8 cellular contexts compared by ENCODE assay signal in genomic region chr19:55644191-55644833, GRCh38. TPM values are rescaled to one million over a fixed set of nuclear protein-coding genes. Genes with fewer than 3 reads are reported as not detected.
DNase-seq lines count a peak whose midpoint lies in the region; ATAC-seq and TF ChIP-seq lines count a peak whose summit lies in the region.

No MANE protein-coding gene starts in this region.

- peak overlapping the region; percentile 83 for H3K27ac Mint-ChIP-seq in activated naive CD4-positive, alpha-beta T cell treated with anti-CD3 and anti-CD28 coated beads for 36 hours
- peak overlapping the region; percentile 96 for H3K27ac Mint-ChIP-seq in type B pancreatic cell

- H3K4me1 ChIP-seq in lung (ENCODE audit: control insufficient read depth in 2 of 2, insufficient read depth in 2 of 2, low read length in 2 of 2) = peaks cover 11 to 25% of the 10 kb centered on the region in 2 donors

- DNase-seq in activated naive CD4-positive, alpha-beta T cell treated with anti-CD3 and anti-CD28 coated beads for 36 hours = no peak
- DNase-seq in activated naive CD4-positive, alpha-beta T cell (lab: John Stamatoyannopoulos, UW) = no peak
- DNase-seq in brain microvascular endothelial cell = no peak
- no peak for DNase-seq in lung (ENCODE audit: low spot score)
- DNase-seq in type B pancreatic cell (ENCODE audit: extremely low spot score, unreplicated experiment) = no peak
- no peak for DNase-seq in HEK293T (ENCODE audit: extremely low spot score)
- no peak for DNase-seq in NCI-H1092 (lab: John Stamatoyannopoulos, UW)

- peak overlapping the region; percentile 80 for H3K4me3 ChIP-seq in brain microvascular endothelial cell (ENCODE audit: low read depth, low read length)
- peak overlapping the region; percentile 72 for H3K4me3 ChIP-seq in lung

- peak overlapping the region; percentile 93 for H3K4me3 Mint-ChIP-seq in activated naive CD4-positive, alpha-beta T cell treated with anti-CD3 and anti-CD28 coated beads for 36 hours
- peak overlapping the region; percentile 96 for H3K4me3 Mint-ChIP-seq in type B pancreatic cell

- H3K27me3 ChIP-seq in brain microvascular endothelial cell (replicated peaks) = no peaks in the 10 kb centered on the region
- no peaks in the 10 kb centered on the region for H3K27me3 ChIP-seq in lung (ENCODE audit: control insufficient read depth, insufficient read depth)

- H3K36me3 ChIP-seq in brain microvascular endothelial cell (replicated peaks) = peaks cover 8% of the 10 kb centered on the region
- peaks cover 0 to 12% of the 10 kb centered on the region in 2 donors for H3K36me3 ChIP-seq in lung (ENCODE audit: control insufficient read depth in 2 of 2, insufficient read depth in 2 of 2, low read length in 2 of 2)

- no peaks in the 10 kb centered on the region for H3K9me3 Mint-ChIP-seq in activated naive CD4-positive, alpha-beta T cell treated with anti-CD3 and anti-CD28 coated beads for 36 hours
- no peaks in the 10 kb centered on the region for H3K9me3 Mint-ChIP-seq in type B pancreatic cell

- POLR2A ChIA-PET in HEK293T (lab: Yijun Ruan, JAX) = interaction anchor here (0.7 kb wide), 1 partner anchor 8 kb away, joined by 3 read pairs; no protein-coding TSS in a partner anchor

- in situ Hi-C loops in brain microvascular endothelial cell (cut with HindIII; ENCODE audit: low pct_ligation_motif_present, low sequenced_read_pairs) = no loop called here

- CTCF ChIA-PET in activated naive CD4-positive, alpha-beta T cell treated with anti-CD3 and anti-CD28 coated beads for 36 hours (lab: Charles Lee) = interaction anchor here (1.2 kb wide), 1 partner anchor 10 kb away, joined by 4 read pairs; no protein-coding TSS in a partner anchor
- CTCF ChIA-PET in HEK293T (lab: Yijun Ruan, JAX) = no interaction called here

- H3K27me3 Mint-ChIP-seq in activated naive CD4-positive, alpha-beta T cell treated with anti-CD3 and anti-CD28 coated beads for 36 hours (ENCODE audit: low read depth) = no peaks in the 10 kb centered on the region
- peaks cover 5% of the 10 kb centered on the region for H3K27me3 Mint-ChIP-seq in type B pancreatic cell

- no peak for ATAC-seq in lung (ENCODE audit: insufficient read depth, low FRiP score)
- no peak for ATAC-seq in HG02885 (IDR thresholded peaks at IDR 0.05; ENCODE audit: poor library complexity, unreplicated experiment)

- intact Hi-C loops in activated naive CD4-positive, alpha-beta T cell treated with anti-CD3 and anti-CD28 coated beads for 36 hours (cut with micrococcal nuclease) = loop anchor here (5.0 kb wide), 3 partner anchors 37 to 387 kb away; partner anchors contain the start of genes PPP6R1, RPL28 and ZNF865

- peak overlapping the region; percentile 19 for H3K27ac ChIP-seq in brain microvascular endothelial cell
- H3K27ac ChIP-seq in lung (ENCODE audit: low read depth in 1 of 2, low read length in 1 of 2) = peak overlapping the region; percentile 42 to 82

- TF ChIP-seq CTCF in brain microvascular endothelial cell (IDR thresholded peaks at IDR 0.05; ENCODE audit: low read depth, low read length, missing control alignments) (no peak), lung (IDR thresholded peaks at IDR 0.05; ENCODE audit: control extremely low read depth, extremely low read depth) (no peak), type B pancreatic cell (conservative IDR thresholded peaks at IDR 0.05) (no peak)

- no peaks in the 10 kb centered on the region for H3K9me3 ChIP-seq in lung (ENCODE audit: control insufficient read depth in 2 of 2, insufficient read depth in 1 of 2, low read length in 1 of 2)

- peaks cover 15% of the 10 kb centered on the region for H3K36me3 Mint-ChIP-seq in activated naive CD4-positive, alpha-beta T cell treated with anti-CD3 and anti-CD28 coated beads for 36 hours (ENCODE audit: low read depth)
- H3K36me3 Mint-ChIP-seq in type B pancreatic cell = peaks cover 9% of the 10 kb centered on the region

- H3K4me1 Mint-ChIP-seq in activated naive CD4-positive, alpha-beta T cell treated with anti-CD3 and anti-CD28 coated beads for 36 hours (ENCODE audit: low read depth) = peaks cover 48% of the 10 kb centered on the region
- H3K4me1 Mint-ChIP-seq in type B pancreatic cell (ENCODE audit: unreplicated experiment) = peaks cover 25% of the 10 kb centered on the region

- WGBS in lung, 2 donors = 50 to 65% methylated on average over 12 of the region's 12 CpGs

TF ChIP-seq in HEK293T, 16 proteins besides CTCF, POLR2A, EP300 and RAD21:
- no peak for TF ChIP-seq ELF4 (IDR thresholded peaks at IDR 0.05)
- TF ChIP-seq SP1 (IDR thresholded peaks at IDR 0.05) = no peak
- no peak for TF ChIP-seq SUZ12 (IDR thresholded peaks at IDR 0.05)
- no peak for TF ChIP-seq TARDBP (IDR thresholded peaks at IDR 0.05)
- no peak for TF ChIP-seq FOXA1 (IDR thresholded peaks at IDR 0.05)
- TF ChIP-seq, protein P1, sequence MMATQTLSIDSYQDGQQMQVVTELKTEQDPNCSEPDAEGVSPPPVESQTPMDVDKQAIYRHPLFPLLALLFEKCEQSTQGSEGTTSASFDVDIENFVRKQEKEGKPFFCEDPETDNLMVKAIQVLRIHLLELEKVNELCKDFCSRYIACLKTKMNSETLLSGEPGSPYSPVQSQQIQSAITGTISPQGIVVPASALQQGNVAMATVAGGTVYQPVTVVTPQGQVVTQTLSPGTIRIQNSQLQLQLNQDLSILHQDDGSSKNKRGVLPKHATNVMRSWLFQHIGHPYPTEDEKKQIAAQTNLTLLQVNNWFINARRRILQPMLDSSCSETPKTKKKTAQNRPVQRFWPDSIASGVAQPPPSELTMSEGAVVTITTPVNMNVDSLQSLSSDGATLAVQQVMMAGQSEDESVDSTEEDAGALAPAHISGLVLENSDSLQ (IDR thresholded peaks at IDR 0.05) = no peak
- no peak for TF ChIP-seq ZNF384 (IDR thresholded peaks at IDR 0.05)
- no peak for TF ChIP-seq BHLHE40 (IDR thresholded peaks at IDR 0.05; ENCODE audit: borderline replicate concordance)
- no peak for TF ChIP-seq NFRKB (IDR thresholded peaks at IDR 0.05)

RNA-seq across cellular contexts. Expression of gene ZNF581, which starts 0.9 kb away (rescaled TPM):
- 10 to 100 TPM; 18.0 to 20.7 TPM for total RNA-seq in activated naive CD4-positive, alpha-beta T cell treated with anti-CD3 and anti-CD28 coated beads for 36 hours
- total RNA-seq in lung (10 to 100 TPM; 15.7 to 18.1 TPM), type B pancreatic cell (ENCODE audit: low replicate concordance) (41.3 and 43.1 TPM in 2 replicates)
- 10 to 100 TPM; 15.0 to 15.5 TPM for polyA plus RNA-seq in lung

RNA-seq across cellular contexts. Expression of gene ZNF580, which starts 3.5 kb away (rescaled TPM):
- 10 to 100 TPM; 18.1 to 18.7 TPM for total RNA-seq in activated naive CD4-positive, alpha-beta T cell treated with anti-CD3 and anti-CD28 coated beads for 36 hours
- total RNA-seq in lung (10 to 100 TPM; 11.1 to 41.3 TPM), type B pancreatic cell (ENCODE audit: low replicate concordance) (28.5 and 37.4 TPM in 2 replicates)
- 10 to 100 TPM; 22.3 to 39.3 TPM for polyA plus RNA-seq in lung

RNA-seq across cellular contexts. Expression of gene CCDC106, which starts 3.7 kb away (rescaled TPM):
- total RNA-seq in activated naive CD4-positive, alpha-beta T cell treated with anti-CD3 and anti-CD28 coated beads for 36 hours = 1 to 10 TPM; 4.2 to 4.4 TPM
- total RNA-seq in lung (10 to 100 TPM; 11.9 to 16.8 TPM), type B pancreatic cell (ENCODE audit: low replicate concordance) (16.1 and 18.1 TPM in 2 replicates)
- 10 to 100 TPM in 1 of 2 donors, 1 to 10 TPM in 1; 8.3 to 25.9 TPM for polyA plus RNA-seq in lung

RNA-seq across cellular contexts. Expression of gene U2AF2, which starts 10.5 kb away (rescaled TPM):
- total RNA-seq in activated naive CD4-positive, alpha-beta T cell treated with anti-CD3 and anti-CD28 coated beads for 36 hours = 100 to 1,000 TPM; 285 to 293 TPM
- total RNA-seq in lung = 100 to 1,000 TPM; 109 to 181 TPM
- polyA plus RNA-seq in lung = 100 to 1,000 TPM; 114 to 149 TPM
- 170 and 232 TPM in 2 replicates for total RNA-seq in type B pancreatic cell (ENCODE audit: low replicate concordance)

RNA-seq across cellular contexts. Expression of gene ZNF784, which starts 19.9 kb away (rescaled TPM):
- 1 to 10 TPM; 3.7 to 4.0 TPM for total RNA-seq in activated naive CD4-positive, alpha-beta T cell treated with anti-CD3 and anti-CD28 coated beads for 36 hours
- 1 to 10 TPM; 6.3 to 9.4 TPM for total RNA-seq in lung
- 1 to 10 TPM; 6.5 to 7.2 TPM for polyA plus RNA-seq in lung
- total RNA-seq in type B pancreatic cell (ENCODE audit: low replicate concordance) = 9.4 and 9.6 TPM in 2 replicates
